In genomic region chr13:50127017-50127725, GRCh38 we compare ENCODE assay signal across 8 cellular contexts.
A peak's percentile ranks its signal among the peaks of the same experiment; 100 is the strongest.
DNase-seq lines count a peak whose midpoint lies in the region; ATAC-seq and TF ChIP-seq lines count a peak whose summit lies in the region.

No MANE protein-coding gene starts in this region.

- H3K27ac ChIP-seq in HCT116 (ENCODE audit: low read depth, low read length) (peak overlapping the region; percentile 99; the same call in 1 of the 2 replicates), fibroblast of lung (ENCODE audit: insufficient read depth, low read length) (peak overlapping the region; percentile 49), neutrophil (peak overlapping the region; percentile 100)

- no peaks in the 10 kb centered on the region for H4K20me1 ChIP-seq in HCT116 (ENCODE audit: insufficient read depth)
- no peaks in the 10 kb centered on the region for H4K20me1 ChIP-seq in fibroblast of lung (ENCODE audit: control insufficient read depth, extremely low read depth, insufficient read depth, low read length)

- TF ChIP-seq CTCF in HCT116 (IDR thresholded peaks at IDR 0.05 in 2 of 3, conservative IDR thresholded peaks at IDR 0.05 in 1 of 3; ENCODE audit: borderline replicate concordance in 1 of 3, insufficient read depth in 1 of 3, low read depth in 2 of 3, low read length in 2 of 3) (no peak), fibroblast of lung (conservative IDR thresholded peaks at IDR 0.05 in 1 of 2, IDR thresholded peaks at IDR 0.05 in 1 of 2; ENCODE audit: low read depth in 1 of 2, low read length in 2 of 2) (no peak), neutrophil (IDR thresholded peaks at IDR 0.05) (no peak)

- TF ChIP-seq RAD21 in HCT116 (IDR thresholded peaks at IDR 0.05; ENCODE audit: low read depth) = no peak

- RAD21 ChIA-PET in HCT116 (lab: Charles Lee; ENCODE audit: low non-redundant PET in 1 of 2, low total read pairs in 2 of 2, uncharacterized antibody in 2 of 2, unreplicated experiment in 2 of 2) = no interaction called here

- 0 out of 2 replicates have a peak, but pooled peaks cover 3% of the 10 kb centered on the region for H3K27me3 ChIP-seq in HCT116 (ENCODE audit: insufficient read depth, low read length)
- no peaks in the 10 kb centered on the region for H3K27me3 ChIP-seq in fibroblast of lung (ENCODE audit: control insufficient read depth, insufficient read depth, low read length)
- peaks cover 49% of the 10 kb centered on the region for H3K27me3 ChIP-seq in neutrophil

- CTCF ChIA-PET in HCT116 (lab: Charles Lee) = no interaction called here

- H3K4me2 ChIP-seq in HCT116 (ENCODE audit: low read length) = peak overlapping the region; percentile 80
- H3K4me2 ChIP-seq in fibroblast of lung (ENCODE audit: extremely low read depth, insufficient read depth, low read length) = peak overlapping the region; percentile 72

- BruUV-seq in HCT116 (replicated peaks; lab: Mats Ljungman, UMichigan) = no TSS peak

- no peak for ATAC-seq in HCT116
- ATAC-seq in GM19463 (IDR thresholded peaks at IDR 0.05; ENCODE audit: unreplicated experiment) = no peak
- ATAC-seq in HG03175 (IDR thresholded peaks at IDR 0.05; ENCODE audit: unreplicated experiment) = no peak
- no peak for ATAC-seq in GM19452 (IDR thresholded peaks at IDR 0.05; ENCODE audit: unreplicated experiment)

- H3K4me3 ChIP-seq in HCT116 (replicated peaks in 1 of 2; ENCODE audit: low read depth in 1 of 2, low read length in 2 of 2) = no peak overlapping the region
- H3K4me3 ChIP-seq in fibroblast of lung (replicated peaks in 1 of 4; ENCODE audit: control extremely low read depth in 1 of 4, insufficient read depth in 1 of 4, low read depth in 3 of 4, low read length in 4 of 4) = peak overlapping the region; percentile 24 to 33 (median 30)
- H3K4me3 ChIP-seq in neutrophil (ENCODE audit: low read depth in 1 of 2, low read length in 1 of 2) = peak overlapping the region; percentile 97 to 99

- H3K79me2 ChIP-seq in HCT116 (ENCODE audit: insufficient read depth, low read length) = peaks cover 13% of the 10 kb centered on the region
- peaks cover 11% of the 10 kb centered on the region for H3K79me2 ChIP-seq in fibroblast of lung (ENCODE audit: control insufficient read depth, insufficient read depth, low read length)

- intact Hi-C loops in HCT116 (cut with micrococcal nuclease) = loop anchor here (10.0 kb wide), 1 partner anchor 132 kb away; the partner anchor contains the start of gene TRIM13

- no peak overlapping the region for H2AFZ ChIP-seq in HCT116 (ENCODE audit: low read depth, low read length, poor library complexity, severe bottlenecking)
- H2AFZ ChIP-seq in fibroblast of lung (ENCODE audit: low read length) = peak overlapping the region; percentile 40

- TF ChIP-seq POLR2A in HCT116 (IDR thresholded peaks at IDR 0.05; ENCODE audit: borderline replicate concordance, extremely low read depth, insufficient read depth, insufficient read length) = no peak

- H3K9ac ChIP-seq in HCT116 (ENCODE audit: low read length) (no peak overlapping the region), fibroblast of lung (ENCODE audit: insufficient read depth, low read length) (peak overlapping the region; percentile 32)

- no peaks in the 10 kb centered on the region for H3K36me3 ChIP-seq in HCT116 (ENCODE audit: control insufficient read depth in 1 of 2, insufficient read depth in 2 of 2, low read length in 2 of 2)
- no peaks in the 10 kb centered on the region for H3K36me3 ChIP-seq in fibroblast of lung (ENCODE audit: control insufficient read depth, insufficient read depth, low read length)
- no peaks in the 10 kb centered on the region for H3K36me3 ChIP-seq in neutrophil

- DNase-seq in HCT116 (ENCODE audit: low read depth, low spot score) (no peak), activated T-cell treated with anti-CD3 and anti-CD28 coated beads for 4 hours (peak; percentile 61), fibroblast of lung (ENCODE audit: low read depth in 2 of 2) (peak; percentile 33 to 69), NCI-H146 (lab: John Stamatoyannopoulos, UW) (no peak)

- H3K9me2 ChIP-seq in HCT116 (ENCODE audit: insufficient read depth) = no peaks in the 10 kb centered on the region

- no peaks in the 10 kb centered on the region for H3K9me3 ChIP-seq in HCT116 (ENCODE audit: control insufficient read depth in 1 of 2, insufficient read depth in 1 of 2, low read depth in 1 of 2, low read length in 2 of 2)
- no peaks in the 10 kb centered on the region for H3K9me3 ChIP-seq in fibroblast of lung (ENCODE audit: control insufficient read depth, insufficient read depth, low read depth, low read length)
- no peaks in the 10 kb centered on the region for H3K9me3 ChIP-seq in neutrophil

- peaks cover 15 to 43% of the 10 kb centered on the region in 2 experiments for H3K4me1 ChIP-seq in HCT116 (ENCODE audit: control insufficient read depth in 1 of 2, insufficient read depth in 2 of 2, low read length in 2 of 2)
- H3K4me1 ChIP-seq in fibroblast of lung (ENCODE audit: control insufficient read depth, extremely low read depth, insufficient read depth, low read length) = peaks cover 3% of the 10 kb centered on the region
- H3K4me1 ChIP-seq in neutrophil (ENCODE audit: control insufficient read depth in 1 of 2, insufficient read depth in 1 of 2, low read depth in 1 of 2, low read length in 1 of 2) = peaks cover 63 to 69% of the 10 kb centered on the region in 2 experiments

- POLR2A ChIA-PET in HCT116 (lab: Charles Lee) = no interaction called here

TF ChIP-seq in HCT116, 20 proteins besides CTCF, POLR2A, EP300 and RAD21:
- no peak for TF ChIP-seq ELF1 (IDR thresholded peaks at IDR 0.05; ENCODE audit: borderline replicate concordance, low read depth)
- TF ChIP-seq SRF (IDR thresholded peaks at IDR 0.05; ENCODE audit: low read depth) = no peak
- TF ChIP-seq MAX (IDR thresholded peaks at IDR 0.05) = no peak
- TF ChIP-seq EZH2phosphoT487 (IDR thresholded peaks at IDR 0.05; ENCODE audit: borderline replicate concordance) = no peak
- no peak for TF ChIP-seq SIN3A (IDR thresholded peaks at IDR 0.05; ENCODE audit: low read depth)
- TF ChIP-seq CEBPB (IDR thresholded peaks at IDR 0.05; ENCODE audit: low read depth) = no peak
- no peak for TF ChIP-seq CBX3 (IDR thresholded peaks at IDR 0.05; ENCODE audit: low read depth)

Comparison
In these comparisons a context has a peak if more than half of its experiments do, and no peak if none do; other contexts are left out.
1. DNase-seq: peak in activated T-cell treated with anti-CD3 and anti-CD28 coated beads for 4 hours (single experiment) and fibroblast of lung (2 of 2); none in HCT116 (single experiment) and NCI-H146 (single experiment).
2. H3K27ac ChIP-seq: peak in every context shown above with its lines; median percentile 100 in neutrophil; 99 in HCT116; 49 in fibroblast of lung.
3. H3K4me3 ChIP-seq: peak in fibroblast of lung (4 of 4) and neutrophil (2 of 2); none in HCT116 (0 of 2).